ENCODE assay signal across 15 cellular contexts in the genomic region with DNA sequence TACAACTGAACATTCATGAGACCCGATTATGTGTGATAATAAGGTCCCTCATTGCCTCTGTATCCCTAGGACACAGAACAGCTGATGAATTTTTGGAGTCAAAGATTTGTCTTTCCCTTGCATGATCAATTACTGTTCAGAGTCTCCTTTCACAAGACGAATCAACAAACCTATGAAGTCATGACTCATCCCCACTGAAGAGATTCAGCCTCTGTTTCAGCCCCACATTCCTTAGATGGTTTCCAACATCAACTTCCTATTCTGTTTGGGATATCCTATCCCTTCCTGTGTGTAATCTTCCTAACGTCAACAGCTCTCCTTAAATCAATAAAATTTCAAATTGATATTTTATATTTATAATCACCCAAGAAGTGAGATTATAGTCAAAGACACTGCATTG.
DNase-seq lines count a peak whose midpoint lies in the region; ATAC-seq and TF ChIP-seq lines count a peak whose summit lies in the region.
"Had no signal": no experiment of that assay in that cellular context is flagged by ENCODE, and none has a peak within 500 bp of the region (broad histone marks: within the 10 kb centered on the region; RNA-seq: fewer than 3 reads in every experiment).

No MANE protein-coding gene starts in this region.

- no peaks in the 10 kb centered on the region for H3K36me3 Mint-ChIP-seq in activated T-cell treated with anti-CD3 and anti-CD28 coated beads, Interleukin-2, amount 50 U/mL, for 72 hours (ENCODE audit: insufficient read depth in 2 of 2)
- H3K36me3 Mint-ChIP-seq: activated naive CD8-positive, alpha-beta T cell treated with anti-CD3 and anti-CD28 coated beads, Interleukin-2, amount 10 ng/mL, durations not matched to agents 7 days and 5 days; CD4-positive, CD25-positive, alpha-beta regulatory T cell had no signal

- H3K9me2 ChIP-seq in PC-3 (replicated peaks; ENCODE audit: low read length): no peaks in the 10 kb centered on the region

- CTCF ChIA-PET in PC-3 (lab: Charles Lee): no interaction called here

- H3K4me1 Mint-ChIP-seq in activated T-cell treated with anti-CD3 and anti-CD28 coated beads, Interleukin-2, amount 50 U/mL, for 72 hours (ENCODE audit: low read depth): no peaks in the 10 kb centered on the region
- H3K4me1 Mint-ChIP-seq: activated naive CD8-positive, alpha-beta T cell treated with anti-CD3 and anti-CD28 coated beads, Interleukin-2, amount 10 ng/mL, durations not matched to agents 7 days and 5 days; CD4-positive, CD25-positive, alpha-beta regulatory T cell had no signal

- H3K36me3 ChIP-seq in PC-3 (ENCODE audit: low read depth, low read length): no peaks in the 10 kb centered on the region
- no peaks in the 10 kb centered on the region for H3K36me3 ChIP-seq in mesodermal cell (ENCODE audit: control insufficient read depth, insufficient read depth, low read length)

- H3K9ac ChIP-seq in PC-3 (ENCODE audit: low read length): peak overlapping the region; percentile 69

- no peaks in the 10 kb centered on the region for H3K27me3 ChIP-seq in PC-3 (ENCODE audit: low read length)

- H4K20me1 ChIP-seq in PC-3 (ENCODE audit: low read length): no peaks in the 10 kb centered on the region

- H2AFZ ChIP-seq in PC-3 (ENCODE audit: low read length): no peak overlapping the region

- ATAC-seq in PC-3: peak; percentile 91
- no peak for ATAC-seq in activated T-cell treated with anti-CD3 and anti-CD28 coated beads, Interleukin-2, amount 50 U/mL, for 72 hours (replicated peaks in 1 of 2)
- ATAC-seq: psoas muscle; stimulated activated naive CD8-positive, alpha-beta T cell treated with anti-CD3 and anti-CD28 coated beads, Interleukin-15, Interleukin-2, amounts not matched to agents 100 U/mL and 50 U/mL, for 24 hours had no signal

- H3F3A ChIP-seq in PC-3 (ENCODE audit: low read length, unreplicated experiment): peaks cover 7% of the 10 kb centered on the region

- POLR2A ChIA-PET in PC-3 (lab: Charles Lee; ENCODE audit: unreplicated experiment): no interaction called here

- peaks cover 3 to 5% of the 10 kb centered on the region in 2 donors for H3K9me3 Mint-ChIP-seq in activated T-cell treated with anti-CD3 and anti-CD28 coated beads, Interleukin-2, amount 50 U/mL, for 72 hours

- no peak overlapping the region for H3K4me3 ChIP-seq in PC-3 (ENCODE audit: low read length)
- H3K4me3 ChIP-seq in epithelial cell of proximal tubule (ENCODE audit: low read depth, low read length): no peak overlapping the region
- H3K4me3 ChIP-seq in mesodermal cell (ENCODE audit: extremely low read depth, insufficient read depth, low read length, poor library complexity, severe bottlenecking): no peak overlapping the region
- H3K4me3 ChIP-seq: psoas muscle had no signal

- H3K79me2 ChIP-seq in PC-3 (ENCODE audit: low read length): no peaks in the 10 kb centered on the region

- peak; percentile 43 for DNase-seq in DMS53 treated with DMSO at 0.1 percent for 48 hours (lab: John Stamatoyannopoulos, UW; ENCODE audit: unreplicated experiment)
- peak; percentile 95 for DNase-seq in PC-3
- DNase-seq in epithelial cell of proximal tubule (ENCODE audit: low read depth): peak; percentile 56
- no peak for DNase-seq in stimulated activated CD4-positive, alpha-beta T cell treated with anti-CD3 and anti-CD28 coated beads, Interleukin-4, amount 100 ng/mL, for 24 hours
- no peak for DNase-seq in CD1c-positive myeloid dendritic cell (ENCODE audit: extremely low spot score)
- DNase-seq in activated CD4-positive, alpha-beta T cell treated with anti-CD3 and anti-CD28 coated beads for 4 hours: no peak
- DNase-seq in activated T-cell treated with anti-CD3 and anti-CD28 coated beads, Interleukin-2, amount 50 U/mL, for 72 hours: no peak
- DNase-seq: activated naive CD8-positive, alpha-beta T cell treated with anti-CD3 and anti-CD28 coated beads, Interleukin-2, amount 10 ng/mL, durations not matched to agents 7 days and 5 days; CD4-positive, CD25-positive, alpha-beta regulatory T cell; hypothalamus; NCI-H345; psoas muscle; stimulated activated CD4-positive, alpha-beta T cell treated with anti-CD3 and anti-CD28 coated beads, Interleukin-2, amount 100 ng/mL, for 48 hours; stimulated activated naive CD8-positive, alpha-beta T cell treated with anti-CD3 and anti-CD28 coated beads, Interleukin-15, Interleukin-2, amounts not matched to agents 100 U/mL and 50 U/mL, for 24 hours had no signal

- peak overlapping the region; percentile 90 for H3K27ac ChIP-seq in PC-3 (ENCODE audit: low read length)
- H3K27ac ChIP-seq in mesodermal cell (ENCODE audit: low read depth, low read length, severe bottlenecking): peak overlapping the region; percentile 73
- H3K27ac ChIP-seq: psoas muscle had no signal

- no peaks in the 10 kb centered on the region for H3K27me3 Mint-ChIP-seq in activated T-cell treated with anti-CD3 and anti-CD28 coated beads, Interleukin-2, amount 50 U/mL, for 72 hours (ENCODE audit: low read depth)
- H3K27me3 Mint-ChIP-seq: activated naive CD8-positive, alpha-beta T cell treated with anti-CD3 and anti-CD28 coated beads, Interleukin-2, amount 10 ng/mL, durations not matched to agents 7 days and 5 days; CD4-positive, CD25-positive, alpha-beta regulatory T cell had no signal

- H3K27ac Mint-ChIP-seq in activated T-cell treated with anti-CD3 and anti-CD28 coated beads, Interleukin-2, amount 50 U/mL, for 72 hours: no peak overlapping the region
- H3K27ac Mint-ChIP-seq: activated naive CD8-positive, alpha-beta T cell treated with anti-CD3 and anti-CD28 coated beads, Interleukin-2, amount 10 ng/mL, durations not matched to agents 7 days and 5 days; CD4-positive, CD25-positive, alpha-beta regulatory T cell had no signal

- H3K4me2 ChIP-seq in PC-3 (ENCODE audit: low read length): peak overlapping the region; percentile 44

- 56 to 63% methylated on average over 2 of the region's 3 CpGs for WGBS in mesodermal cell (ENCODE audit: insufficient coverage in 2 of 2), 2 experiments

- no peak overlapping the region for H3K4me3 Mint-ChIP-seq in activated T-cell treated with anti-CD3 and anti-CD28 coated beads, Interleukin-2, amount 50 U/mL, for 72 hours
- H3K4me3 Mint-ChIP-seq: activated naive CD8-positive, alpha-beta T cell treated with anti-CD3 and anti-CD28 coated beads, Interleukin-2, amount 10 ng/mL, durations not matched to agents 7 days and 5 days; CD4-positive, CD25-positive, alpha-beta regulatory T cell had no signal

- intact Hi-C loops in PC-3 (cut with micrococcal nuclease): loop anchor here (5.0 kb wide), 2 partner anchors 83 to 138 kb away; no protein-coding TSS in a partner anchor

- H3K9me3 ChIP-seq in PC-3 (ENCODE audit: low read length) (no peaks in the 10 kb centered on the region), mesodermal cell (ENCODE audit: control insufficient read depth, low read length) (no peaks in the 10 kb centered on the region)
- H3K9me3 ChIP-seq: psoas muscle had no signal

- peaks cover 44% of the 10 kb centered on the region for H3K4me1 ChIP-seq in PC-3 (ENCODE audit: insufficient read depth, low read length)
- peaks cover 12% of the 10 kb centered on the region for H3K4me1 ChIP-seq in mesodermal cell (ENCODE audit: control insufficient read depth, insufficient read depth, low read length, poor library complexity, severe bottlenecking)
- H3K4me1 ChIP-seq: psoas muscle had no signal

- TF ChIP-seq CTCF in PC-3 (conservative IDR thresholded peaks at IDR 0.05; ENCODE audit: low read depth, low read length): no peak
- no peak for TF ChIP-seq CTCF in epithelial cell of proximal tubule (conservative IDR thresholded peaks at IDR 0.05; ENCODE audit: low read depth, low read length)

- BruUV-seq in PC-3 (replicated peaks; lab: Mats Ljungman, UMichigan): no TSS peak

Comparison
In these comparisons a context has a peak if more than half of its experiments do, and no peak if none do; other contexts are left out.
1. DNase-seq: peak in DMS53 treated with DMSO at 0.1 percent for 48 hours (single experiment), PC-3 (single experiment) and epithelial cell of proximal tubule (single experiment); none in stimulated activated CD4-positive, alpha-beta T cell treated with anti-CD3 and anti-CD28 coated beads, Interleukin-4, amount 100 ng/mL, for 24 hours (single experiment), CD1c-positive myeloid dendritic cell (single experiment), activated CD4-positive, alpha-beta T cell treated with anti-CD3 and anti-CD28 coated beads for 4 hours (0 of 2) and activated T-cell treated with anti-CD3 and anti-CD28 coated beads, Interleukin-2, amount 50 U/mL, for 72 hours (0 of 2).